14 cellular contexts compared by ENCODE assay signal in the genomic region with DNA sequence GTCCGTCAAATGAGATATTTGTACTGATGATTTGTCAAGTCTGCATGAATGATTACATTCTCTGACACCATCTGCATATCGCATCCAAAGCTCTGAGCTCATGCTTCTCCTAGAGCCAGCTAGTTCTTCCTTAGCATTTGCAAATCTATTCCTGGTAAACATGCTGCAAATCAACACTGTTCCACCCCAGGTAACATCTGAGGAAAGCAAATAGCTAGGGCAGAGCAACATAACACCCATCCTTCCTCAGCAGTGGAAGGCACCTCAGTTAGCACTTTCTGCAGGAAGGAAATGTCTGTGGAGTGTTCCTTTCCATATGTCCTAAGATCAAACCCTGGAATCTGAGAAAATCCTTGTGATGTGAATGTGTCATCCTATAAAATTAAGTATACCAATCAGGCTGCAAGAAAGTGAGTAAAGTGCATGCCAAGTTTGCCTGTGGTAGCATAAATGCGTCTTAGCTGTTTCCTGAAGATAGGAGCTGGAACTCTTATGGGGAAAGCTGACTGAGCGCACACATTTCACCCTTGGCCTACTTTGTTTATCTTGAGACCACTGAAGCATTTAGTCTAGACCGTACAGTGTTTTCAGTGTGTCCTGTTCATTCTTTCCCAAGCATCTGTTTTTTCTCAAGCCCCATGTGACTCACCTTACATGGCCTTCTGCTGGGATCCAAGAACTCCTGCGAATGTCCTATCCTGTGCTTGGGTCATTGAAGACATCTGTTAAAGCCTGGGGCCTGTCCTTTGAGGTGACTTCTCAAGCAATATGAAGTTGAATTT. TPM values are rescaled to one million over a fixed set of nuclear protein-coding genes. Genes with fewer than 3 reads are reported as not detected.
DNase-seq lines count a peak whose midpoint lies in the region; ATAC-seq, FAIRE-seq and TF ChIP-seq lines count a peak whose summit lies in the region.
"Had no signal": no experiment of that assay in that cellular context is flagged by ENCODE, and none has a peak within 500 bp of the region (broad histone marks: within the 10 kb centered on the region; RNA-seq: fewer than 3 reads in every experiment).

No MANE protein-coding gene starts in this region.

- no peak for ATAC-seq in psoas muscle
- no peak for ATAC-seq in GM21576 (IDR thresholded peaks at IDR 0.05; ENCODE audit: unreplicated experiment)
- ATAC-seq: activated T-cell treated with anti-CD3 and anti-CD28 coated beads, Interleukin-2, amount 50 U/mL, for 72 hours had no signal

- H3K9me3 ChIP-seq in kidney (ENCODE audit: control insufficient read depth in 1 of 2, low read length in 2 of 2) (peaks cover 0 to 3% of the 10 kb centered on the region in 2 donors), psoas muscle (no peaks in the 10 kb centered on the region)
- H3K9me3 ChIP-seq: pancreas had no signal

- no peak for FAIRE-seq in kidney (lab: Jason Lieb, UNC)
- FAIRE-seq: G401.6, pancreas had no signal

- intact Hi-C loops in kidney (cut with DNase I) (no loop called here), psoas muscle (cut with DNase I) (no loop called here)

- no peak overlapping the region for H3K4me3 ChIP-seq in cardiac fibroblast (replicated peaks in 1 of 2; ENCODE audit: low read depth in 2 of 2, low read length in 2 of 2)
- H3K4me3 ChIP-seq in kidney (ENCODE audit: low read length in 2 of 2), result no peak overlapping the region
- no peak overlapping the region for H3K4me3 ChIP-seq in psoas muscle
- H3K4me3 ChIP-seq: lung, pancreas, tibial nerve had no signal

- 56 to 62% (median 60%) methylated on average over 6 of the region's 6 CpGs for whole genome bisulfite sequencing in psoas muscle, 3 donors

- H3K9ac ChIP-seq in kidney (ENCODE audit: low read length in 2 of 2), result no peak overlapping the region

- TF ChIP-seq CTCF in cardiac fibroblast (IDR thresholded peaks at IDR 0.05; ENCODE audit: low read depth, low read length) (no peak), kidney (IDR thresholded peaks at IDR 0.05; ENCODE audit: borderline replicate concordance, extremely low read depth, insufficient read depth) (no peak), psoas muscle (IDR thresholded peaks at IDR 0.05) (no peak)

- H3K36me3 ChIP-seq in kidney (ENCODE audit: control insufficient read depth in 1 of 2, insufficient read depth in 2 of 2, low read length in 2 of 2) (no peaks in the 10 kb centered on the region), psoas muscle (ENCODE audit: insufficient read depth in 1 of 2, low read depth in 1 of 2) (no peaks in the 10 kb centered on the region)
- H3K36me3 ChIP-seq: pancreas, tibial nerve had no signal

- no peaks in the 10 kb centered on the region for H3K27me3 ChIP-seq in psoas muscle (ENCODE audit: insufficient read depth in 3 of 3, low read length in 2 of 3)
- H3K27me3 ChIP-seq: pancreas, tibial nerve had no signal

- H3K4me1 ChIP-seq in kidney (ENCODE audit: control insufficient read depth in 1 of 2, insufficient read depth in 1 of 2, low read depth in 1 of 2, low read length in 2 of 2) (peaks cover 8 to 12% of the 10 kb centered on the region in 2 donors), psoas muscle (no peaks in the 10 kb centered on the region)
- H3K4me1 ChIP-seq: pancreas, tibial nerve had no signal

- DNase-seq in A172 (ENCODE audit: low spot score) (peak; percentile 14), HK-2 (ENCODE audit: unreplicated experiment) (peak; percentile 28), cardiac fibroblast (ENCODE audit: low read depth in 2 of 2) (peak; percentile 84 to 98), kidney (no peak), psoas muscle (no peak), NCI-H187 treated with DMSO at 0.1 percent for 48 hours (lab: John Stamatoyannopoulos, UW) (no peak)
- DNase-seq in stimulated activated CD4-positive, alpha-beta T cell treated with anti-CD3 and anti-CD28 coated beads, Interleukin-1b, Interleukin-23, amount 100 ng/mL, for 48 hours, result no peak
- DNase-seq: activated B cell treated with CpG ODN at 0.5 μM for 24 hours; activated T-cell treated with anti-CD3 and anti-CD28 coated beads, Interleukin-2, amount 50 U/mL, for 72 hours; pancreas had no signal

- peak overlapping the region; percentile 2 to 19 for H3K27ac ChIP-seq in kidney (ENCODE audit: low read depth in 2 of 2, low read length in 2 of 2)
- H3K27ac ChIP-seq in psoas muscle, result no peak overlapping the region
- H3K27ac ChIP-seq: pancreas, tibial nerve had no signal

RNA-seq across cellular contexts. Expression of gene STARD4, which starts 50.9 kb away (rescaled TPM):
- total RNA-seq in A172 (2014; rRNA removed; shearing (Covaris generic)), result 30.4 and 36.9 TPM in 2 replicates
- total RNA-seq in kidney (12.6 TPM), psoas muscle (1 to 10 TPM in 3 of 4 donors, under 1 TPM in 1; 0.86 to 2.3 (median 1.8) TPM)
- polyA plus RNA-seq in kidney (ENCODE audit: insufficient read depth, low read depth, low replicate concordance) (10.4 TPM), psoas muscle (1 to 10 TPM in 2 of 3 donors, under 1 TPM in 1; 0.88 to 1.3 (median 1.2) TPM)

Comparison
In these comparisons a context has a peak if more than half of its experiments do, and no peak if none do; other contexts are left out.
1. DNase-seq: peak in A172 (single experiment), HK-2 (single experiment) and cardiac fibroblast (2 of 2); none in kidney (single experiment), stimulated activated CD4-positive, alpha-beta T cell treated with anti-CD3 and anti-CD28 coated beads, Interleukin-1b, Interleukin-23, amount 100 ng/mL, for 48 hours (single experiment), psoas muscle (0 of 2) and NCI-H187 treated with DMSO at 0.1 percent for 48 hours (single experiment).